Comparison of ENCODE assay signal across 1 cellular context in genomic region chr14:89899917-89900680, GRCh38.
TF ChIP-seq lines count a peak whose summit lies in the region.

No MANE protein-coding gene starts in this region.

TF ChIP-seq in HepG2, 621 proteins besides CTCF, POLR2A, EP300 and RAD21:
- TF ChIP-seq MED8 (CRISPR knock-in tag; IDR thresholded peaks at IDR 0.05; ENCODE audit: insufficient replicate concordance) (no peak), STAG1 (CRISPR knock-in tag; IDR thresholded peaks at IDR 0.05) (peak; percentile 70), NFKBIZ (CRISPR knock-in tag; IDR thresholded peaks at IDR 0.05) (no peak), SMC3 (IDR thresholded peaks at IDR 0.05; ENCODE audit: low read length) (peak; percentile 72), CEBPZ (IDR thresholded peaks at IDR 0.05; ENCODE audit: low read length) (no peak)
